Comparison of ENCODE assay signal across 12 cellular contexts in genomic region chr3:194816748-194817591, GRCh38.
DNase-seq lines count a peak whose midpoint lies in the region; TF ChIP-seq lines count a peak whose summit lies in the region.
"Had no signal": no experiment of that assay in that cellular context is flagged by ENCODE, and none has a peak within 500 bp of the region (broad histone marks: within the 10 kb centered on the region; RNA-seq: fewer than 3 reads in every experiment).

No MANE protein-coding gene starts in this region.

- TF ChIP-seq POLR2A in suprapubic skin (IDR thresholded peaks at IDR 0.05) (no peak), breast epithelium (IDR thresholded peaks at IDR 0.05) (no peak)

- 93% methylated on average over 10 to 12 of the region's 12 CpGs for WGBS in endodermal cell (ENCODE audit: insufficient coverage in 1 of 2, insufficient read length in 1 of 2), 2 experiments
- 92% methylated on average over 12 of the region's 12 CpGs for WGBS in suprapubic skin

- H3K36me3 Mint-ChIP-seq in endodermal cell (ENCODE audit: low read depth) (no peaks in the 10 kb centered on the region), glutamatergic neuron (ENCODE audit: unreplicated experiment) (no peaks in the 10 kb centered on the region)
- H3K36me3 Mint-ChIP-seq: CD8-positive, alpha-beta memory T cell; IgD-negative memory B cell had no signal

- H3K27me3 ChIP-seq in endodermal cell (ENCODE audit: control insufficient read depth, insufficient read depth, low read length, poor library complexity, severe bottlenecking) (no peaks in the 10 kb centered on the region), suprapubic skin (peaks cover 4% of the 10 kb centered on the region), breast epithelium (no peaks in the 10 kb centered on the region), BE2C (no peaks in the 10 kb centered on the region)

- no peak overlapping the region for H3K9ac ChIP-seq in endodermal cell (ENCODE audit: extremely low read depth, low read length, poor library complexity, severe bottlenecking)

- H3K4me1 ChIP-seq in HEK293 (ENCODE audit: control insufficient read depth, insufficient read depth, low read length) = no peaks in the 10 kb centered on the region
- no peaks in the 10 kb centered on the region for H3K4me1 ChIP-seq in endodermal cell (ENCODE audit: control insufficient read depth, insufficient read depth, low read length)
- H3K4me1 ChIP-seq in suprapubic skin = no peaks in the 10 kb centered on the region
- no peaks in the 10 kb centered on the region for H3K4me1 ChIP-seq in breast epithelium
- H3K4me1 ChIP-seq in BE2C = no peaks in the 10 kb centered on the region
- H3K4me1 ChIP-seq: Caco-2 had no signal

- H3K4me1 Mint-ChIP-seq in endodermal cell = peaks cover 6% of the 10 kb centered on the region
- H3K4me1 Mint-ChIP-seq in glutamatergic neuron (ENCODE audit: low read depth, unreplicated experiment) = peaks cover 1% of the 10 kb centered on the region
- H3K4me1 Mint-ChIP-seq: CD8-positive, alpha-beta memory T cell; IgD-negative memory B cell had no signal

- H3K4me3 Mint-ChIP-seq in endodermal cell (no peak overlapping the region), glutamatergic neuron (ENCODE audit: unreplicated experiment) (no peak overlapping the region)
- H3K4me3 Mint-ChIP-seq: CD8-positive, alpha-beta memory T cell; IgD-negative memory B cell had no signal

- TF ChIP-seq CTCF in HEK293 (tag by site-specific recombination; IDR thresholded peaks at IDR 0.05) (no peak), endodermal cell (conservative IDR thresholded peaks at IDR 0.05) (no peak), suprapubic skin (IDR thresholded peaks at IDR 0.05) (no peak), breast epithelium (IDR thresholded peaks at IDR 0.05) (no peak), BE2C (IDR thresholded peaks at IDR 0.05; ENCODE audit: low read depth, low read length) (no peak), glutamatergic neuron (IDR thresholded peaks at IDR 0.05; ENCODE audit: partially characterized antibody, unreplicated experiment) (no peak)

- H3K27ac ChIP-seq in HEK293 (ENCODE audit: extremely low read depth, low read depth, low read length) (no peak overlapping the region), endodermal cell (ENCODE audit: low read depth, low read length) (no peak overlapping the region), suprapubic skin (no peak overlapping the region), breast epithelium (no peak overlapping the region)

- H3K27me3 Mint-ChIP-seq in endodermal cell (ENCODE audit: insufficient read depth) (no peaks in the 10 kb centered on the region), glutamatergic neuron (ENCODE audit: unreplicated experiment) (peaks cover 4% of the 10 kb centered on the region)
- H3K27me3 Mint-ChIP-seq: IgD-negative memory B cell had no signal

- CTCF ChIA-PET in HEK293 (lab: Yijun Ruan, JAX) = no interaction called here

- no peaks in the 10 kb centered on the region for H3K9me3 ChIP-seq in HEK293 (ENCODE audit: control insufficient read depth, insufficient read depth, low read depth, low read length)
- H3K9me3 ChIP-seq in endodermal cell (ENCODE audit: control insufficient read depth, low read length) = no peaks in the 10 kb centered on the region
- no peaks in the 10 kb centered on the region for H3K9me3 ChIP-seq in suprapubic skin
- H3K9me3 ChIP-seq in breast epithelium = no peaks in the 10 kb centered on the region
- H3K9me3 ChIP-seq in BE2C = no peaks in the 10 kb centered on the region
- H3K9me3 ChIP-seq: Caco-2 had no signal

- peak; percentile 14 for DNase-seq in NCI-H82 treated with DMSO at 0.1 percent for 48 hours (lab: John Stamatoyannopoulos, UW; ENCODE audit: unreplicated experiment)
- peak; percentile 2 for DNase-seq in endodermal cell
- peak; percentile 16 to 40 for DNase-seq in suprapubic skin (ENCODE audit: low spot score in 2 of 2)
- no peak for DNase-seq in breast epithelium (ENCODE audit: low spot score in 2 of 2)
- no peak for DNase-seq in BE2C
- DNase-seq in glutamatergic neuron = no peak
- DNase-seq: Caco-2; CD8-positive, alpha-beta memory T cell; DND-41; GDM1 had no signal

- POLR2A ChIA-PET in HEK293 (lab: Yijun Ruan, JAX) = no interaction called here

- TF ChIP-seq EP300 in suprapubic skin (IDR thresholded peaks at IDR 0.05) = no peak

- intact Hi-C loops in breast epithelium (cut with DNase I; ENCODE audit: low total_unique reads) = no loop called here

- H3K27ac Mint-ChIP-seq in endodermal cell (no peak overlapping the region), glutamatergic neuron (ENCODE audit: unreplicated experiment) (no peak overlapping the region)
- H3K27ac Mint-ChIP-seq: CD8-positive, alpha-beta memory T cell; IgD-negative memory B cell had no signal

- H3K36me3 ChIP-seq in HEK293 (ENCODE audit: control insufficient read depth in 2 of 2, insufficient read depth in 1 of 2, low read length in 2 of 2) = no peaks in the 10 kb centered on the region
- no peaks in the 10 kb centered on the region for H3K36me3 ChIP-seq in endodermal cell (ENCODE audit: control insufficient read depth, insufficient read depth, low read length)
- H3K36me3 ChIP-seq in suprapubic skin = no peaks in the 10 kb centered on the region
- no peaks in the 10 kb centered on the region for H3K36me3 ChIP-seq in breast epithelium
- H3K36me3 ChIP-seq in BE2C = no peaks in the 10 kb centered on the region

- H3K9me3 Mint-ChIP-seq in endodermal cell (no peaks in the 10 kb centered on the region), glutamatergic neuron (ENCODE audit: unreplicated experiment) (no peaks in the 10 kb centered on the region)
- H3K9me3 Mint-ChIP-seq: CD8-positive, alpha-beta memory T cell had no signal

- H3K4me3 ChIP-seq in HEK293 (ENCODE audit: low read depth, low read length) (no peak overlapping the region), endodermal cell (ENCODE audit: low read length) (no peak overlapping the region), suprapubic skin (no peak overlapping the region), breast epithelium (no peak overlapping the region), BE2C (ENCODE audit: low read depth, low read length) (no peak overlapping the region)

TF ChIP-seq in HEK293, 187 proteins besides CTCF, POLR2A, EP300 and RAD21 (continues in another document):
- no peak for TF ChIP-seq ZNF555 (tag by site-specific recombination; conservative IDR thresholded peaks at IDR 0.05)
- TF ChIP-seq, protein P1, sequence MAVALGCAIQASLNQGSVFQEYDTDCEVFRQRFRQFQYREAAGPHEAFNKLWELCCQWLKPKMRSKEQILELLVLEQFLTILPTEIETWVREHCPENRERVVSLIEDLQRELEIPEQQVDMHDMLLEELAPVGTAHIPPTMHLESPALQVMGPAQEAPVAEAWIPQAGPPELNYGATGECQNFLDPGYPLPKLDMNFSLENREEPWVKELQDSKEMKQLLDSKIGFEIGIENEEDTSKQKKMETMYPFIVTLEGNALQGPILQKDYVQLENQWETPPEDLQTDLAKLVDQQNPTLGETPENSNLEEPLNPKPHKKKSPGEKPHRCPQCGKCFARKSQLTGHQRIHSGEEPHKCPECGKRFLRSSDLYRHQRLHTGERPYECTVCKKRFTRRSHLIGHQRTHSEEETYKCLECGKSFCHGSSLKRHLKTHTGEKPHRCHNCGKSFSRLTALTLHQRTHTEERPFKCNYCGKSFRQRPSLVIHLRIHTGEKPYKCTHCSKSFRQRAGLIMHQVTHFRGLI (tag by site-specific recombination; IDR thresholded peaks at IDR 0.05) = no peak
- TF ChIP-seq ZNF366 (tag by site-specific recombination; conservative IDR thresholded peaks at IDR 0.05) = no peak
- TF ChIP-seq IKZF3 (tag by site-specific recombination; IDR thresholded peaks at IDR 0.05) = 0 out of 2 replicates have a peak, but pooled peaks have one; percentile 30
- TF ChIP-seq ZNF664 (tag by site-specific recombination; IDR thresholded peaks at IDR 0.05) = peak; percentile 71; the same call in 1 of the 2 replicates
- TF ChIP-seq ZNF510 (tag by site-specific recombination; IDR thresholded peaks at IDR 0.05; ENCODE audit: insufficient replicate concordance) = no peak
- TF ChIP-seq GLIS1 (tag by site-specific recombination; IDR thresholded peaks at IDR 0.05) = peak; percentile 46; the same call in 1 of the 2 replicates
- TF ChIP-seq SP3 (tag by site-specific recombination; IDR thresholded peaks at IDR 0.05) = no peak
- TF ChIP-seq ZNF670 (tag by site-specific recombination; IDR thresholded peaks at IDR 0.05; ENCODE audit: low read depth) = no peak
- no peak for TF ChIP-seq ZNF133 (tag by site-specific recombination; IDR thresholded peaks at IDR 0.05)
- TF ChIP-seq, protein P2, sequence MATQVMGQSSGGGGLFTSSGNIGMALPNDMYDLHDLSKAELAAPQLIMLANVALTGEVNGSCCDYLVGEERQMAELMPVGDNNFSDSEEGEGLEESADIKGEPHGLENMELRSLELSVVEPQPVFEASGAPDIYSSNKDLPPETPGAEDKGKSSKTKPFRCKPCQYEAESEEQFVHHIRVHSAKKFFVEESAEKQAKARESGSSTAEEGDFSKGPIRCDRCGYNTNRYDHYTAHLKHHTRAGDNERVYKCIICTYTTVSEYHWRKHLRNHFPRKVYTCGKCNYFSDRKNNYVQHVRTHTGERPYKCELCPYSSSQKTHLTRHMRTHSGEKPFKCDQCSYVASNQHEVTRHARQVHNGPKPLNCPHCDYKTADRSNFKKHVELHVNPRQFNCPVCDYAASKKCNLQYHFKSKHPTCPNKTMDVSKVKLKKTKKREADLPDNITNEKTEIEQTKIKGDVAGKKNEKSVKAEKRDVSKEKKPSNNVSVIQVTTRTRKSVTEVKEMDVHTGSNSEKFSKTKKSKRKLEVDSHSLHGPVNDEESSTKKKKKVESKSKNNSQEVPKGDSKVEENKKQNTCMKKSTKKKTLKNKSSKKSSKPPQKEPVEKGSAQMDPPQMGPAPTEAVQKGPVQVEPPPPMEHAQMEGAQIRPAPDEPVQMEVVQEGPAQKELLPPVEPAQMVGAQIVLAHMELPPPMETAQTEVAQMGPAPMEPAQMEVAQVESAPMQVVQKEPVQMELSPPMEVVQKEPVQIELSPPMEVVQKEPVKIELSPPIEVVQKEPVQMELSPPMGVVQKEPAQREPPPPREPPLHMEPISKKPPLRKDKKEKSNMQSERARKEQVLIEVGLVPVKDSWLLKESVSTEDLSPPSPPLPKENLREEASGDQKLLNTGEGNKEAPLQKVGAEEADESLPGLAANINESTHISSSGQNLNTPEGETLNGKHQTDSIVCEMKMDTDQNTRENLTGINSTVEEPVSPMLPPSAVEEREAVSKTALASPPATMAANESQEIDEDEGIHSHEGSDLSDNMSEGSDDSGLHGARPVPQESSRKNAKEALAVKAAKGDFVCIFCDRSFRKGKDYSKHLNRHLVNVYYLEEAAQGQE (tag by site-specific recombination; IDR thresholded peaks at IDR 0.05) = no peak
- peak; percentile 32; the same call in 1 of the 2 replicates for TF ChIP-seq ZNF341 (tag by site-specific recombination; IDR thresholded peaks at IDR 0.05; ENCODE audit: low read depth)
- TF ChIP-seq KLF7 (tag by site-specific recombination; IDR thresholded peaks at IDR 0.05; ENCODE audit: borderline replicate concordance) = no peak
- TF ChIP-seq YY2 (tag by site-specific recombination; IDR thresholded peaks at IDR 0.05) = no peak
- TF ChIP-seq SP7 (tag by site-specific recombination; IDR thresholded peaks at IDR 0.05) = no peak
- no peak for TF ChIP-seq ZNF585B (tag by site-specific recombination; IDR thresholded peaks at IDR 0.05)

Comparison
In these comparisons a context has a peak if more than half of its experiments do, and no peak if none do; other contexts are left out.
1. DNase-seq: peak in NCI-H82 treated with DMSO at 0.1 percent for 48 hours (single experiment), endodermal cell (single experiment) and suprapubic skin (2 of 2); none in breast epithelium (0 of 2), BE2C (single experiment) and glutamatergic neuron (single experiment).